ENCODE assay signal across 8 cellular contexts in the genomic region with DNA sequence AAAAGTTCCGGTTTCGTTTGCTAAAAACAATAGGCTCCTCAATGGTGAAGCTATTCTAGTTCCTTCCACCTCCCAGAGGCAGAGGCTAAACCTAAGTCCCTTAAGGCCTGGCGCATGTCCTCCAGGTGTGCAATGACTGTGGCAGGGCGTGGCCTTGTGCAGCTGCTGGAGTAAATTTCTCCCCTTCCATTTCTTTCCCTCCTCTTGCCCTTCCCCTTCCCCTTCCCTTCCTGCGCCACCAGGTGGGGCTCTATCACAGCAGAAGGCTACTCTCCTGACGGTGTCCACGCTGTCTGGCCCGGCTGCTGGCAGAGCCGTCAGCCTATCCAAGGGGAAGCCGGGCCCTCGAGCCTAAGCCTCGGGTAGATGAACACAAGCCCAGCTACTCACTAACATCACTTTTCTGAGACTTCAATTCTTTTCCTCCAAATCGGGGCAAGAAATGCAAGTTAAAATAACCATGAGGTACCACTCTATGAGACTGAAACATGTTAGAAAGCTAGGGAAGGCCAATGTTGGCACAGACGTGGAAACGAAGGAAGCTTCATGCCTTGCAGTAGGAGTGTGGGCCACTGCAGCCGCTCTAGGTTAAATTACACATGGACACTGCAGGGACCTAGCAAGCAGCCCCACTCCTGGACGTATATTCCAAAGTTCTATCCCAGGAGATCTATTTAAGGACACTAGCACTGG. TPM values are rescaled to one million over a fixed set of nuclear protein-coding genes. Genes with fewer than 3 reads are reported as not detected.
A peak's percentile ranks its signal among the peaks of the same experiment; 100 is the strongest.
DNase-seq lines count a peak whose midpoint lies in the region; ATAC-seq, FAIRE-seq and TF ChIP-seq lines count a peak whose summit lies in the region.

No MANE protein-coding gene starts in this region.

- no peak overlapping the region for H3K23ac ChIP-seq in neuronal stem cell (ENCODE audit: low read depth, low read length, poor library complexity)

- H3K36me3 ChIP-seq in DND-41 (ENCODE audit: insufficient read depth, low read length) (no peaks in the 10 kb centered on the region), neuronal stem cell (replicated peaks in 1 of 2; ENCODE audit: control insufficient read depth in 2 of 2, insufficient read depth in 2 of 2, low read length in 2 of 2) (no peaks in the 10 kb centered on the region), suprapubic skin (no peaks in the 10 kb centered on the region)

- no peak overlapping the region for H2BK15ac ChIP-seq in neuronal stem cell (ENCODE audit: low read length)

- no peak overlapping the region for H2BK12ac ChIP-seq in neuronal stem cell (ENCODE audit: low read length)

- peak overlapping the region; percentile 49; the same call in 1 of the 2 replicates for H2AFZ ChIP-seq in DND-41 (ENCODE audit: low read depth, low read length)
- peak overlapping the region; percentile 82 for H2AFZ ChIP-seq in neuronal stem cell (ENCODE audit: low read length)

- DNase-seq in DND-41 = peak; percentile 80
- DNase-seq in Jurkat, Clone E6-1 (ENCODE audit: low read depth, low spot score) = peak; percentile 62
- peak; percentile 38 for DNase-seq in RCC 7860 (ENCODE audit: low spot score)
- peak; percentile 81 to 82 for DNase-seq in activated T-cell treated with anti-CD3 and anti-CD28 coated beads, Interleukin-2, amount 50 U/mL, for 48 hours
- DNase-seq in fibroblast of peridontal ligament (ENCODE audit: extremely low read depth) = peak; percentile 62
- DNase-seq in neuronal stem cell (ENCODE audit: low spot score) = peak; percentile 77
- DNase-seq in suprapubic skin (ENCODE audit: low spot score in 2 of 2) = peak; percentile 85 to 90

- H3K18ac ChIP-seq in neuronal stem cell (ENCODE audit: low read length) = peak overlapping the region; percentile 13

- no peaks in the 10 kb centered on the region for H3K79me1 ChIP-seq in neuronal stem cell (ENCODE audit: low read depth, low read length)

- no peak overlapping the region for H4K91ac ChIP-seq in neuronal stem cell (ENCODE audit: low read depth, low read length, poor library complexity)

- H3K4me1 ChIP-seq in DND-41 (ENCODE audit: insufficient read depth, low read length) (peaks cover 7% of the 10 kb centered on the region), neuronal stem cell (ENCODE audit: control insufficient read depth in 2 of 2, insufficient read depth in 1 of 2, low read depth in 1 of 2, low read length in 2 of 2) (peaks cover 2 to 3% of the 10 kb centered on the region in 2 donors), suprapubic skin (peaks cover 7% of the 10 kb centered on the region)

- FAIRE-seq in RCC 7860 (lab: Jason Lieb, UNC) = no peak

- no peak overlapping the region for H4K8ac ChIP-seq in neuronal stem cell (ENCODE audit: low read depth, low read length)

- H3K14ac ChIP-seq in neuronal stem cell (ENCODE audit: low read length) = peak overlapping the region; percentile 60

- H3K27me3 ChIP-seq in DND-41 (ENCODE audit: insufficient read depth, low read length, poor library complexity) (no peaks in the 10 kb centered on the region), neuronal stem cell (ENCODE audit: control insufficient read depth in 3 of 3, insufficient read depth in 3 of 3, low read depth in 1 of 3, low read length in 3 of 3) (peaks cover 0 to 13% (median 2%) of the 10 kb centered on the region in 3 experiments), suprapubic skin (no peaks in the 10 kb centered on the region)

- H3K4me2 ChIP-seq in DND-41 (ENCODE audit: insufficient read depth, low read length) = no peak overlapping the region; the same call in 1 of the 2 replicates
- H3K4me2 ChIP-seq in neuronal stem cell (ENCODE audit: insufficient read depth, low read length, poor library complexity, severe bottlenecking) = no peak overlapping the region

- no peak overlapping the region for H2BK5ac ChIP-seq in neuronal stem cell (ENCODE audit: low read length)

- no peak for TF ChIP-seq POLR2A in suprapubic skin (IDR thresholded peaks at IDR 0.05)

- no peaks in the 10 kb centered on the region for H3K79me2 ChIP-seq in DND-41 (ENCODE audit: insufficient read depth, low read length)

- peak; percentile 97 for TF ChIP-seq CTCF in DND-41 (IDR thresholded peaks at IDR 0.05; ENCODE audit: borderline replicate concordance, extremely low read depth, low read length, poor library complexity, severe bottlenecking)
- TF ChIP-seq CTCF in suprapubic skin (IDR thresholded peaks at IDR 0.05) = peak; percentile 71 to 77

- no peak overlapping the region for H3K27ac ChIP-seq in DND-41 (ENCODE audit: low read length)
- H3K27ac ChIP-seq in neuronal stem cell (replicated peaks; ENCODE audit: low read length) = no peak overlapping the region
- no peak overlapping the region for H3K27ac ChIP-seq in suprapubic skin

- no peaks in the 10 kb centered on the region for H4K20me1 ChIP-seq in DND-41 (ENCODE audit: insufficient read depth, low read length)

- no CpG with 5 or more reads among the region's 17 CpGs for WGBS in neuronal stem cell (ENCODE audit: extremely low coverage in 2 of 2, insufficient read length in 2 of 2, insufficient replicate concordance in 1 of 2), 2 donors
- 23% methylated on average over 17 of the region's 17 CpGs for WGBS in suprapubic skin

- no peak overlapping the region for H2AK5ac ChIP-seq in neuronal stem cell (ENCODE audit: low read depth, low read length)

- ATAC-seq in DND-41 (ENCODE audit: insufficient read depth, low read depth) (peak; percentile 99), GM21723 (IDR thresholded peaks at IDR 0.05; ENCODE audit: unreplicated experiment) (peak; percentile 99)

- H3K9me3 ChIP-seq in DND-41 (ENCODE audit: insufficient read depth, low read length, severe bottlenecking) = no peaks in the 10 kb centered on the region
- H3K9me3 ChIP-seq in neuronal stem cell (replicated peaks in 1 of 2; ENCODE audit: control insufficient read depth in 2 of 2, insufficient read depth in 1 of 2, low read depth in 1 of 2, low read length in 2 of 2) = peaks cover 0 to 3% of the 10 kb centered on the region in 2 donors
- H3K9me3 ChIP-seq in suprapubic skin = no peaks in the 10 kb centered on the region

- H2BK120ac ChIP-seq in neuronal stem cell (ENCODE audit: low read depth, low read length) = no peak overlapping the region

- no peak overlapping the region for H3K9ac ChIP-seq in DND-41 (ENCODE audit: low read depth, low read length)
- H3K9ac ChIP-seq in neuronal stem cell (ENCODE audit: low read depth, low read length, poor library complexity) = no peak overlapping the region

- H3K4ac ChIP-seq in neuronal stem cell (ENCODE audit: low read length) = no peak overlapping the region

- no peak for TF ChIP-seq EP300 in suprapubic skin (IDR thresholded peaks at IDR 0.05)

- H3K4me3 ChIP-seq in DND-41 (ENCODE audit: low read depth in 1 of 2, low read length in 2 of 2) (no peak overlapping the region), neuronal stem cell (ENCODE audit: low read length in 2 of 2) (no peak overlapping the region), suprapubic skin (no peak overlapping the region)
- no peak overlapping the region for H3K4me3 ChIP-seq in Jurkat, Clone E6-1 (ENCODE audit: low read length)

RNA-seq across cellular contexts. Expression of a gene that starts 34.4 kb away (rescaled TPM):
- polyA plus RNA-seq in Jurkat, Clone E6-1 (2012; ENCODE audit: insufficient read depth, insufficient read length) = not detected
- polyA plus RNA-seq in neuronal stem cell (2013, experiment 1 of 2) = not detected
- not detected for polyA plus RNA-seq in neuronal stem cell (2013, experiment 2 of 2)
- total RNA-seq in suprapubic skin = not detected
